ENCODE assay signal across 34 cellular contexts in the genomic region with DNA sequence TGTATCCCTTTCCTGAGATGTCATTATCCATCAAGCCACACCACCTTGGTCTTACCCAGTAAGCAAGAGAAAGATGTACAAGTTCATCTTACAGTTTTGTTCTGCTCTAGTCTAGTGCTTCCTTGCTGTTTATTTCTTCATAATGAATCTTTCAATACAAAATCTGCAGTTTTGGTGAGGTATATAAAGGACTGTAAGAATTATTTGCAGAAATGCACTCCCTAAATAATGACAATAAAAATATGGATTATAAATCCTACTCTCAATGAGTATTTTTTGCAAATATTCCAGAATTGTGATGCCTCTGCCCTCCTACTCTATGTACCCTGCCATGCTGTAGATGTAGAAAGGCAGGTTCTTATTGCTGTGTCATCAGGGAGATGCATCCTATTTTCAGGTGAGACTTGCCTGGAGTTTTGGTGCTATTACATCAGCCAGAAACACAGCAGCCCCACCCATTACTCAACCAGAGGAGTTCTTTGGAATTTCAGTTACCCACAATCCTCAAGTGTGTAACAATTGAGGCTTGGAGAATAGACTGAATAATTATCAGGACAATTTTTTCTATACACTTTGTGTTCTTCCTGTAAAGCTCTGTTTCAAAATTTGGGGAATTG. TPM values are rescaled to one million over a fixed set of nuclear protein-coding genes. Genes with fewer than 3 reads are reported as not detected.
A peak's percentile ranks its signal among the peaks of the same experiment; 100 is the strongest.
DNase-seq lines count a peak whose midpoint lies in the region; ATAC-seq and TF ChIP-seq lines count a peak whose summit lies in the region.
"Had no signal": no experiment of that assay in that cellular context is flagged by ENCODE, and none has a peak within 500 bp of the region (broad histone marks: within the 10 kb centered on the region; RNA-seq: fewer than 3 reads in every experiment).

TSS of gene OR10S1 (minus strand) at position 51 of the 617 bp plus-strand sequence. CDS start 117 bp downstream, outside the sequence.

- H3K4me3 ChIP-seq in GM23248 (no peak within 1 kb of the TSS), trophoblast cell (ENCODE audit: low read depth, low read length) (no peak within 1 kb of the TSS), coronary artery (no peak within 1 kb of the TSS)
- H3K4me3 ChIP-seq: neural progenitor cell, thoracic aorta had no signal

- peak; percentile 15 for ATAC-seq in esophagus mucosa
- ATAC-seq: activated CD4-positive, alpha-beta T cell treated with anti-CD3 and anti-CD28 coated beads for 36 hours; activated CD8-positive, alpha-beta T cell treated with anti-CD3 and anti-CD28 coated beads for 36 hours; left lobe of liver; Panc1; right cardiac atrium had no signal

- H3K9ac ChIP-seq in GM23248 (no peak within 1 kb of the TSS), trophoblast cell (ENCODE audit: low read length) (no peak within 1 kb of the TSS)
- H3K9ac ChIP-seq: neural progenitor cell had no signal

- no peak for TF ChIP-seq CTCF in RWPE1 (conservative IDR thresholded peaks at IDR 0.05; ENCODE audit: low read depth)
- no peak for TF ChIP-seq CTCF in coronary artery (IDR thresholded peaks at IDR 0.05)

- H3K36me3 ChIP-seq in GM23248 (ENCODE audit: low read depth): no peaks in the 10 kb centered on the region
- no peaks in the 10 kb centered on the region for H3K36me3 ChIP-seq in trophoblast cell (ENCODE audit: control insufficient read depth in 1 of 2, insufficient read depth in 2 of 2, low read length in 2 of 2)
- H3K36me3 ChIP-seq: brain microvascular endothelial cell, neural progenitor cell, thoracic aorta had no signal

- no peak within 1 kb of the TSS for H4K12ac ChIP-seq in trophoblast cell (ENCODE audit: low read depth, low read length)

- no peak within 1 kb of the TSS for H3K18ac ChIP-seq in trophoblast cell (ENCODE audit: low read length)

- DNase-seq in GM23248 (peak; percentile 1), RWPE1 (ENCODE audit: low spot score) (peak; percentile 57), trophoblast cell (no peak), nucleus accumbens (lab: John Stamatoyannopoulos, UW) (no peak), HK-2 (ENCODE audit: unreplicated experiment) (no peak), coronary artery (ENCODE audit: low spot score) (no peak)
- DNase-seq: activated CD4-positive, alpha-beta T cell treated with anti-CD3 and anti-CD28 coated beads for 36 hours; activated CD8-positive, alpha-beta memory T cell treated with anti-CD3 and anti-CD28 coated beads, Interleukin-2, amount 50 U/mL, for 48 hours; activated CD8-positive, alpha-beta T cell treated with anti-CD3 and anti-CD28 coated beads for 36 hours; activated naive CD4-positive, alpha-beta T cell treated with Interleukin-2 at 50 U/mL for 16 hours; amniotic stem cell; brain microvascular endothelial cell; CD8-positive, alpha-beta memory T cell; DMS153; HFFc6; NCI-H1092 treated with DMSO at 0.1 percent for 48 hours; NCI-H187; NCI-H2171; NCI-H524; posterior cingulate gyrus; right cardiac atrium; SHP77 treated with DMSO at 0.1 percent for 48 hours; stimulated activated CD4-positive, alpha-beta T cell treated with anti-CD3 and anti-CD28 coated beads, Interleukin-1b, Interleukin-23, amount 100 ng/mL, for 48 hours had no signal

- H3K4me2 ChIP-seq in GM23248 (ENCODE audit: unreplicated experiment) (no peak within 1 kb of the TSS), trophoblast cell (ENCODE audit: low read length) (no peak within 1 kb of the TSS)
- H3K4me2 ChIP-seq: neural progenitor cell had no signal

- no peak within 1 kb of the TSS for H4K8ac ChIP-seq in trophoblast cell (ENCODE audit: low read depth, low read length)

- no peak within 1 kb of the TSS for H2BK5ac ChIP-seq in trophoblast cell (ENCODE audit: low read depth, low read length, poor library complexity)

- H2BK120ac ChIP-seq in trophoblast cell (ENCODE audit: insufficient read depth, low read length, poor library complexity): no peak within 1 kb of the TSS

- H2AFZ ChIP-seq in GM23248: no peak within 1 kb of the TSS
- H2AFZ ChIP-seq in trophoblast cell (ENCODE audit: insufficient read depth, low read length, poor library complexity): no peak within 1 kb of the TSS
- H2AFZ ChIP-seq: neural progenitor cell had no signal

- no peak within 1 kb of the TSS for H3K27ac ChIP-seq in GM23248
- H3K27ac ChIP-seq in RWPE1: peak within 1 kb of the TSS; percentile 36
- H3K27ac ChIP-seq in trophoblast cell (ENCODE audit: low read depth, low read length): no peak within 1 kb of the TSS
- no peak within 1 kb of the TSS for H3K27ac ChIP-seq in coronary artery
- H3K27ac ChIP-seq: brain microvascular endothelial cell, neural progenitor cell, thoracic aorta had no signal

- H3K9me3 ChIP-seq in GM23248 (ENCODE audit: low read depth) (no peaks in the 10 kb centered on the region), trophoblast cell (ENCODE audit: insufficient read depth, low read depth, low read length) (peaks cover 1% of the 10 kb centered on the region)
- H3K9me3 ChIP-seq: thoracic aorta had no signal

- H3K79me1 ChIP-seq in trophoblast cell (ENCODE audit: low read length): no peaks in the 10 kb centered on the region

- peak within 1 kb of the TSS; percentile 55 for H3K23ac ChIP-seq in trophoblast cell (ENCODE audit: low read length)

- H3K4ac ChIP-seq in trophoblast cell (ENCODE audit: low read depth, low read length): no peak within 1 kb of the TSS

- H3K79me2 ChIP-seq in GM23248 (ENCODE audit: insufficient read depth) (no peaks in the 10 kb centered on the region), trophoblast cell (ENCODE audit: control insufficient read depth, insufficient read depth, low read length, poor library complexity) (no peaks in the 10 kb centered on the region)

- no peaks in the 10 kb centered on the region for H4K20me1 ChIP-seq in GM23248 (ENCODE audit: insufficient read depth)

- H3K9me2 ChIP-seq in GM23248 (ENCODE audit: insufficient read depth): no peaks in the 10 kb centered on the region

- in situ Hi-C loops in GM23248 (cut with MboI): no loop called here

- POLR2A ChIA-PET in RWPE1 (lab: Yijun Ruan, JAX; ENCODE audit: low non-redundant PET): no interaction called here

- H3K4me1 ChIP-seq in GM23248 (ENCODE audit: insufficient read depth): peaks cover 14% of the 10 kb centered on the region
- H3K4me1 ChIP-seq in trophoblast cell (ENCODE audit: control insufficient read depth in 1 of 2, insufficient read depth in 2 of 2, low read length in 2 of 2): no peaks in the 10 kb centered on the region

- peaks cover 13% of the 10 kb centered on the region for H3F3A ChIP-seq in GM23248 (ENCODE audit: insufficient read depth)

- CTCF ChIA-PET in RWPE1 (lab: Yijun Ruan, JAX): no interaction called here

- H3K27me3 ChIP-seq in GM23248 (replicated peaks; ENCODE audit: insufficient read depth): no peaks in the 10 kb centered on the region; the same call in 1 of the 2 replicates
- no peaks in the 10 kb centered on the region for H3K27me3 ChIP-seq in trophoblast cell (ENCODE audit: insufficient read depth, low read length)
- H3K27me3 ChIP-seq: brain microvascular endothelial cell, neural progenitor cell had no signal

- no peak within 1 kb of the TSS for H2AK5ac ChIP-seq in trophoblast cell (ENCODE audit: low read length)

- no peak within 1 kb of the TSS for H3K14ac ChIP-seq in trophoblast cell (ENCODE audit: low read length)

- H2BK12ac ChIP-seq in trophoblast cell (ENCODE audit: low read length): no peak within 1 kb of the TSS

- no peak within 1 kb of the TSS for H4K91ac ChIP-seq in trophoblast cell (ENCODE audit: low read depth, low read length)

RNA-seq across cellular contexts. Expression of gene OR10S1, which starts in this region (rescaled TPM):
- not detected in 2 replicates for total RNA-seq in GM23248 (2014; rRNA removed; shearing (Covaris generic))
- polyA plus RNA-seq in GM23248 (2016; fragmentation: Nextera tagmentation; extraction: Ambion mirVana): not detected in 2 replicates
- not detected for total RNA-seq in esophagus mucosa
- not detected in 2 replicates for polyA plus RNA-seq in trophoblast cell (2013)
- total RNA-seq: activated CD4-positive, alpha-beta T cell treated with anti-CD3 and anti-CD28 coated beads for 36 hours; activated CD8-positive, alpha-beta T cell treated with anti-CD3 and anti-CD28 coated beads for 36 hours; activated T-helper 1 cell treated with anti-CD3 and anti-CD28 coated beads, Interleukin-12 subunit alpha, Interleukin-12 subunit beta, Interleukin-2, Interleukin-4 antibody, amounts not matched to agents 30 ng/mL and 10 ng/mL and 1 ng/mL, durations not matched to agents 14 hours and 24 hours and 36 hours; CD8-positive, alpha-beta memory T cell; chondrocyte; endothelial cell of umbilical vein; HFFc6; HT1080; left lobe of liver; M059J; right cardiac atrium; thoracic aorta had no signal
- polyA plus RNA-seq: BJ; CD8-positive, alpha-beta memory T cell; endothelial cell of umbilical vein; right cardiac atrium had no signal

Comparison
In these comparisons a context has a peak if more than half of its experiments do, and no peak if none do; other contexts are left out.
1. Peak in DNase-seq in GM23248; RNA of the gene not detected or under 1 TPM.
2. Peak in ATAC-seq in esophagus mucosa; RNA of the gene not detected or under 1 TPM.